8 cellular contexts compared by ENCODE assay signal in the genomic region with DNA sequence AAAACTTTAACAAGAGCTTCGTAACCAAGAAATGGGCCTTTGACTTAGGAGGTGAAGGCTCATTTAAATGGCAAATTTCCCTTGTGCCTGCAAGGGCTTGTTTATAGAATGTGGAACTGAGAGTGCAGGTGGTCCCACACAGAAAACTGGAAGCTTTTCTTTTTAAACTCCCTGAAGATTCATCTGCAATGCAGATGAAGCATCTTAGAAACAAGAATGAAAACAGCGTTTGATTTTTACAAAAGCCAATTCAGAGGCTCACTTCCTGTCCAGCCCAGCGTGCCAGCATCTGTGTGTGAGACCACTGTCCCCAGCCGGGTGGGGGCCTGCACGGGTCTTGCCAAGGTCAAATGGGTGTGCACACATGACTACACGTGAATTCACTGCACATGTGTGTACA.
A peak's percentile ranks its signal among the peaks of the same experiment; 100 is the strongest.
DNase-seq lines count a peak whose midpoint lies in the region; ATAC-seq, FAIRE-seq and TF ChIP-seq lines count a peak whose summit lies in the region.

No MANE protein-coding gene starts in this region.

- no peak for TF ChIP-seq POLR2A in GM12891 (IDR thresholded peaks at IDR 0.05; ENCODE audit: low read depth, low read length)

- peak; percentile 53 for DNase-seq in GM12891 (ENCODE audit: insufficient read length, low spot score)
- DNase-seq in inferior parietal cortex (ENCODE audit: extremely low spot score), result peak; percentile 57
- no peak for DNase-seq in ecto neural progenitor cell (ENCODE audit: low spot score)
- DNase-seq in activated CD4-positive, alpha-beta T cell treated with anti-CD3 and anti-CD28 coated beads for 1 hour, result no peak
- no peak for DNase-seq in stimulated activated CD4-positive, alpha-beta T cell treated with anti-CD3 and anti-CD28 coated beads, Interleukin-15, amount 100 ng/mL, for 24 hours

- ATAC-seq in GM21390 (IDR thresholded peaks at IDR 0.05; ENCODE audit: unreplicated experiment), result peak; percentile 85
- peak; percentile 74 for ATAC-seq in HG03342 (IDR thresholded peaks at IDR 0.05; ENCODE audit: unreplicated experiment)
- no peak for ATAC-seq in HG03460 (IDR thresholded peaks at IDR 0.05; ENCODE audit: unreplicated experiment)

- peak; percentile 70 for FAIRE-seq in GM12891 (lab: Jason Lieb, UNC)

TF ChIP-seq in GM12891, 5 proteins besides CTCF, POLR2A, EP300 and RAD21:
- no peak for TF ChIP-seq PAX5 (IDR thresholded peaks at IDR 0.05; ENCODE audit: insufficient read depth, low read length, severe bottlenecking)
- peak; percentile 92 for TF ChIP-seq SPI1 (IDR thresholded peaks at IDR 0.05; ENCODE audit: low read depth, low read length)
- no peak; the same call in 1 of the 2 replicates for TF ChIP-seq POU2F2 (IDR thresholded peaks at IDR 0.05; ENCODE audit: low read depth, low read length)
- no peak for TF ChIP-seq TAF1 (IDR thresholded peaks at IDR 0.05; ENCODE audit: low read depth, low read length)

Comparison
In these comparisons a context has a peak if more than half of its experiments do, and no peak if none do; other contexts are left out.
1. DNase-seq: peak in GM12891 (single experiment) and inferior parietal cortex (single experiment); none in ecto neural progenitor cell (single experiment), activated CD4-positive, alpha-beta T cell treated with anti-CD3 and anti-CD28 coated beads for 1 hour (single experiment) and stimulated activated CD4-positive, alpha-beta T cell treated with anti-CD3 and anti-CD28 coated beads, Interleukin-15, amount 100 ng/mL, for 24 hours (single experiment).